Comparison of ENCODE assay signal across 9 cellular contexts in genomic region chr12:1993341-1993740, GRCh38. TPM values are rescaled to one million over a fixed set of nuclear protein-coding genes. Genes with fewer than 3 reads are reported as not detected.
DNase-seq lines count a peak whose midpoint lies in the region; ATAC-seq, FAIRE-seq and TF ChIP-seq lines count a peak whose summit lies in the region.
"Had no signal": no experiment of that assay in that cellular context is flagged by ENCODE, and none has a peak within 500 bp of the region (broad histone marks: within the 10 kb centered on the region; RNA-seq: fewer than 3 reads in every experiment).

No MANE protein-coding gene starts in this region.

- H3K27me3 ChIP-seq in small intestine (ENCODE audit: control insufficient read depth in 2 of 2, insufficient read depth in 2 of 2, low read length in 2 of 2) = no peaks in the 10 kb centered on the region
- H3K27me3 ChIP-seq in naive thymus-derived CD4-positive, alpha-beta T cell (ENCODE audit: control insufficient read depth in 2 of 2, insufficient read depth in 2 of 2, low read length in 2 of 2) = no peaks in the 10 kb centered on the region

- POLR2A ChIA-PET in RWPE1 (lab: Yijun Ruan, JAX; ENCODE audit: low non-redundant PET) = interaction anchor here (0.6 kb wide), 1 partner anchor 519 kb away, joined by 3 read pairs; no protein-coding TSS in a partner anchor
- POLR2A ChIA-PET in naive thymus-derived CD4-positive, alpha-beta T cell (lab: Charles Lee) = no interaction called here

- no peak for TF ChIP-seq POLR2A in H54 (IDR thresholded peaks at IDR 0.05; ENCODE audit: low read depth, low read length)

- H3K4me3 ChIP-seq in small intestine (ENCODE audit: low read depth in 1 of 2, low read length in 2 of 2) = no peak overlapping the region
- no peak overlapping the region for H3K4me3 ChIP-seq in naive thymus-derived CD4-positive, alpha-beta T cell (ENCODE audit: low read length)

- H3K36me3 ChIP-seq in small intestine (ENCODE audit: control insufficient read depth in 2 of 2, insufficient read depth in 2 of 2, low read length in 2 of 2) = peaks cover 0 to 6% of the 10 kb centered on the region in 2 donors
- peaks cover 9 to 27% (median 10%) of the 10 kb centered on the region in 3 experiments for H3K36me3 ChIP-seq in naive thymus-derived CD4-positive, alpha-beta T cell (ENCODE audit: control insufficient read depth in 2 of 3, insufficient read depth in 3 of 3, low read length in 3 of 3)

- peaks cover 13% of the 10 kb centered on the region for H3K4me1 Mint-ChIP-seq in stimulated activated memory B cell treated with anti-CD40 and anti-IgM and Interleukin-4, amounts not matched to agents 10 μg/mL and 1 μg/mL and 100 μg/mL, for 72 hours
- H3K4me1 Mint-ChIP-seq in naive thymus-derived CD4-positive, alpha-beta T cell = peaks cover 13 to 38% (median 30%) of the 10 kb centered on the region in 7 donors
- peaks cover 13% of the 10 kb centered on the region for H3K4me1 Mint-ChIP-seq in chondrocyte (ENCODE audit: low read depth)

- H3K9me3 ChIP-seq in small intestine (ENCODE audit: control insufficient read depth, low read depth) = no peaks in the 10 kb centered on the region
- H3K9me3 ChIP-seq in naive thymus-derived CD4-positive, alpha-beta T cell (ENCODE audit: control insufficient read depth in 2 of 3, low read length in 3 of 3) = no peaks in the 10 kb centered on the region

- H3K27me3 Mint-ChIP-seq in stimulated activated memory B cell treated with anti-CD40 and anti-IgM and Interleukin-4, amounts not matched to agents 10 μg/mL and 1 μg/mL and 100 μg/mL, for 72 hours = no peaks in the 10 kb centered on the region
- H3K27me3 Mint-ChIP-seq in naive thymus-derived CD4-positive, alpha-beta T cell = no peaks in the 10 kb centered on the region
- H3K27me3 Mint-ChIP-seq in chondrocyte (ENCODE audit: low read depth) = no peaks in the 10 kb centered on the region

- no peak for ATAC-seq in stimulated activated memory B cell treated with anti-CD40 and anti-IgM and Interleukin-4, amounts not matched to agents 10 μg/mL and 1 μg/mL and 100 μg/mL, for 72 hours
- no peak for ATAC-seq in naive thymus-derived CD4-positive, alpha-beta T cell

- H3K9me3 Mint-ChIP-seq in stimulated activated memory B cell treated with anti-CD40 and anti-IgM and Interleukin-4, amounts not matched to agents 10 μg/mL and 1 μg/mL and 100 μg/mL, for 72 hours = no peaks in the 10 kb centered on the region
- H3K9me3 Mint-ChIP-seq in naive thymus-derived CD4-positive, alpha-beta T cell = no peaks in the 10 kb centered on the region
- no peaks in the 10 kb centered on the region for H3K9me3 Mint-ChIP-seq in chondrocyte (ENCODE audit: low read depth)

- DNase-seq in H54 (ENCODE audit: insufficient read length, low spot score) = peak; percentile 26
- peak; percentile 71 for DNase-seq in RWPE1 (ENCODE audit: low spot score)
- peak; percentile 96 for DNase-seq in fibroblast of gingiva (ENCODE audit: low read depth)
- DNase-seq in small intestine = peak; percentile 21
- DNase-seq in naive thymus-derived CD4-positive, alpha-beta T cell = no peak
- no peak for DNase-seq in chondrocyte (ENCODE audit: low spot score)
- DNase-seq: activated CD4-positive, alpha-beta T cell treated with anti-CD3 and anti-CD28 coated beads for 1 hour had no signal

- no peak overlapping the region for H3K27ac Mint-ChIP-seq in stimulated activated memory B cell treated with anti-CD40 and anti-IgM and Interleukin-4, amounts not matched to agents 10 μg/mL and 1 μg/mL and 100 μg/mL, for 72 hours
- no peak overlapping the region for H3K27ac Mint-ChIP-seq in naive thymus-derived CD4-positive, alpha-beta T cell
- no peak overlapping the region for H3K27ac Mint-ChIP-seq in chondrocyte (ENCODE audit: unreplicated experiment)

- peaks cover 49% of the 10 kb centered on the region for H3K36me3 Mint-ChIP-seq in stimulated activated memory B cell treated with anti-CD40 and anti-IgM and Interleukin-4, amounts not matched to agents 10 μg/mL and 1 μg/mL and 100 μg/mL, for 72 hours
- peaks cover 8 to 66% (median 39%) of the 10 kb centered on the region in 5 donors for H3K36me3 Mint-ChIP-seq in naive thymus-derived CD4-positive, alpha-beta T cell
- H3K36me3 Mint-ChIP-seq in chondrocyte (ENCODE audit: low read depth) = peaks cover 28% of the 10 kb centered on the region

- H3K4me3 Mint-ChIP-seq in stimulated activated memory B cell treated with anti-CD40 and anti-IgM and Interleukin-4, amounts not matched to agents 10 μg/mL and 1 μg/mL and 100 μg/mL, for 72 hours = no peak overlapping the region
- H3K4me3 Mint-ChIP-seq in naive thymus-derived CD4-positive, alpha-beta T cell = no peak overlapping the region
- no peak overlapping the region for H3K4me3 Mint-ChIP-seq in chondrocyte (ENCODE audit: unreplicated experiment)

- H3K4me1 ChIP-seq in small intestine (ENCODE audit: control insufficient read depth in 2 of 2, insufficient read depth in 1 of 2, low read depth in 1 of 2, low read length in 1 of 2) = peaks cover 0 to 3% of the 10 kb centered on the region in 2 donors
- H3K4me1 ChIP-seq in naive thymus-derived CD4-positive, alpha-beta T cell (ENCODE audit: control insufficient read depth in 2 of 2, insufficient read depth in 2 of 2, low read length in 2 of 2) = peaks cover 0 to 15% of the 10 kb centered on the region in 2 donors

- H3K27ac ChIP-seq in RWPE1 = no peak overlapping the region
- peak overlapping the region in 1 of 2 donors; percentile 14 for H3K27ac ChIP-seq in small intestine (ENCODE audit: low read depth in 1 of 2, low read length in 1 of 2)
- H3K27ac ChIP-seq in naive thymus-derived CD4-positive, alpha-beta T cell (ENCODE audit: low read depth, low read length) = no peak overlapping the region

- TF ChIP-seq CTCF in RWPE1 (conservative IDR thresholded peaks at IDR 0.05; ENCODE audit: low read depth) (no peak), chondrocyte (IDR thresholded peaks at IDR 0.05) (no peak)

- FAIRE-seq in H54 (lab: Jason Lieb, UNC) (peak; percentile 98), small intestine (lab: Jason Lieb, UNC) (no peak)
- FAIRE-seq: GM18507 had no signal

- CTCF ChIA-PET in RWPE1 (lab: Yijun Ruan, JAX) = no interaction called here
- CTCF ChIA-PET in naive thymus-derived CD4-positive, alpha-beta T cell (lab: Charles Lee) = no interaction called here

- intact Hi-C loops in naive thymus-derived CD4-positive, alpha-beta T cell (cut with micrococcal nuclease) = no loop called here

- WGBS in small intestine, 3 donors = 14 to 31% (median 29%) methylated on average over 2 of the region's 2 CpGs

RNA-seq across cellular contexts. Expression of gene DCP1B, which starts 10.9 kb away (rescaled TPM):
- polyA plus RNA-seq in small intestine = 1 to 10 TPM; 4.5 to 7.9 (median 7.8) TPM
- total RNA-seq in naive thymus-derived CD4-positive, alpha-beta T cell = 10 to 100 TPM in 3 of 5 experiments, 1 to 10 TPM in 2; 8.1 to 19.7 (median 15.5) TPM
- polyA plus RNA-seq in naive thymus-derived CD4-positive, alpha-beta T cell = 10 to 100 TPM; 21.0 to 30.5 TPM
- total RNA-seq in chondrocyte = 12.2 to 15.9 TPM (median 12.7 TPM) in 3 replicates

RNA-seq across cellular contexts. Expression of gene CACNA1C, which starts 59.4 kb away (rescaled TPM):
- 1 to 10 TPM in 2 of 3 donors, under 1 TPM in 1; 0.67 to 2.5 (median 1.6) TPM for polyA plus RNA-seq in small intestine
- total RNA-seq in naive thymus-derived CD4-positive, alpha-beta T cell = under 1 TPM; 0.08 to 0.48 (median 0.10) TPM
- polyA plus RNA-seq in naive thymus-derived CD4-positive, alpha-beta T cell = under 1 TPM; 0.04 to 0.05 TPM
- 27.0 to 48.5 TPM (median 27.0 TPM) in 3 replicates for total RNA-seq in chondrocyte

Comparison
In these comparisons a context has a peak if more than half of its experiments do, and no peak if none do; other contexts are left out.
1. DNase-seq: peak in H54 (single experiment), RWPE1 (single experiment), fibroblast of gingiva (single experiment) and small intestine (single experiment); none in naive thymus-derived CD4-positive, alpha-beta T cell (0 of 9) and chondrocyte (single experiment).
2. RNA of gene CACNA1C, which starts 59.4 kb away (total RNA-seq): 27.0 to 48.5 TPM in chondrocyte; 0.08 to 0.48 TPM in naive thymus-derived CD4-positive, alpha-beta T cell; every median in the first group is over 10 times any median in the second.